16 cellular contexts compared by ENCODE assay signal in the genomic region with DNA sequence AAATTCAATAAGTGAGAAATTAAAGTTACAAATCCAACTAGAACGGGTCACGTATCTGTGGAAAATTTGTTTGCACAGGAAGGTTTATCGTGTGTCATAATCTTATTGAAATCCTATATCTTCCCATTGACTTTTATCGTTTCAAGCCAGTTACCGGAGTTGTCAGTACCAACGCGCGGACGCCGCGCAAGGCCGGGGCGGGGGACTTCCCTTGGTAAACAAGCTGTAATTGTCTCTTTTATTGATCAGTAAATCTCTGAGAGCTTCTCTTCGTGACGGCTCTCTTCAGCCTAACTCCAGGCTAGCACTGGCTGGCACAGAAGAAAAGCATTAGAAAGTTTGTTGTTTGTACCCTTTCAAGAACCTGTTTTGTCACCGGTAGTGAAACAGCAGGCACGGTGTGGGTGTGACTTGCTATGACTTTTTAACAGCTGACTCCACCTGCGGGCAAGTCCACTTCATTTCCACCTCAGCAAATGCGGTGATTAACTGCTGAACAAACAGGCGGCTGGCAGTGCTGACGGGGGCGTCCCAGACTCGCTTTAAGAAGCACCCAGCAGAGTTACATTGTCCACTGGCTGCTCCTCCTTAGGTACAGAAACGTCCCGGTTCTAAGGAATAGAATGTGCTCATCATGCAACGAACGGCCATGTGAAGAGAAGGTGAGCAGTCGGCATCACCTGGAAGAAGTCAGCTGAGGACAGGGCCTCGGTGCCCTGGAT.
DNase-seq lines count a peak whose midpoint lies in the region; ATAC-seq and TF ChIP-seq lines count a peak whose summit lies in the region.
"Had no signal": no experiment of that assay in that cellular context is flagged by ENCODE, and none has a peak within 500 bp of the region (broad histone marks: within the 10 kb centered on the region; RNA-seq: fewer than 3 reads in every experiment).

No MANE protein-coding gene starts in this region.

- intact Hi-C loops in activated CD4-positive, alpha-beta T cell treated with anti-CD3 and anti-CD28 coated beads for 36 hours (cut with DNase I, micrococcal nuclease): no loop called here

- no peak for ATAC-seq in activated CD4-positive, alpha-beta T cell treated with anti-CD3 and anti-CD28 coated beads for 36 hours

- H3K9me3 Mint-ChIP-seq in activated CD4-positive, alpha-beta T cell treated with anti-CD3 and anti-CD28 coated beads for 36 hours (ENCODE audit: low read depth): no peaks in the 10 kb centered on the region
- no peaks in the 10 kb centered on the region for H3K9me3 Mint-ChIP-seq in progenitor cell of endocrine pancreas (ENCODE audit: low read depth)
- H3K9me3 Mint-ChIP-seq: central memory CD8-positive, alpha-beta T cell had no signal

- DNase-seq in activated CD4-positive, alpha-beta T cell treated with anti-CD3 and anti-CD28 coated beads for 36 hours: peak; percentile 34
- no peak for DNase-seq in activated CD4-positive, alpha-beta T cell treated with anti-CD3 and anti-CD28 coated beads, Interleukin-2, amount 50 U/mL, for 1 hour
- DNase-seq in NCI-H146 treated with DMSO at 0.1 percent for 48 hours (lab: John Stamatoyannopoulos, UW; ENCODE audit: unreplicated experiment) (peak; percentile 72), islet precursor cell (peak; percentile 39), progenitor cell of endocrine pancreas (ENCODE audit: low spot score, unreplicated experiment) (no peak), MG63 (no peak), NCI-H187 treated with DMSO at 0.1 percent for 48 hours (lab: John Stamatoyannopoulos, UW) (no peak), AG08396 (ENCODE audit: low spot score) (no peak)
- DNase-seq: GM23248, KG1, NCI-H1930 had no signal

- peaks cover 25% of the 10 kb centered on the region for H3K4me1 Mint-ChIP-seq in activated CD4-positive, alpha-beta T cell treated with anti-CD3 and anti-CD28 coated beads for 36 hours
- H3K4me1 Mint-ChIP-seq in progenitor cell of endocrine pancreas (ENCODE audit: low read depth): peaks cover 16% of the 10 kb centered on the region

- no peaks in the 10 kb centered on the region for H3K27me3 Mint-ChIP-seq in activated CD4-positive, alpha-beta T cell treated with anti-CD3 and anti-CD28 coated beads for 36 hours
- H3K27me3 Mint-ChIP-seq in progenitor cell of endocrine pancreas: no peaks in the 10 kb centered on the region
- H3K27me3 Mint-ChIP-seq: activated naive CD8-positive, alpha-beta T cell; central memory CD8-positive, alpha-beta T cell had no signal

- CTCF ChIA-PET in activated CD4-positive, alpha-beta T cell treated with anti-CD3 and anti-CD28 coated beads for 36 hours (lab: Charles Lee): no interaction called here

- H3K9me3 ChIP-seq in MG63: no peaks in the 10 kb centered on the region
- H3K9me3 ChIP-seq: A549, Caco-2, SJSA1 had no signal

- peaks cover 1% of the 10 kb centered on the region for H3K36me3 Mint-ChIP-seq in activated CD4-positive, alpha-beta T cell treated with anti-CD3 and anti-CD28 coated beads for 36 hours (ENCODE audit: low read depth)
- H3K36me3 Mint-ChIP-seq in progenitor cell of endocrine pancreas (ENCODE audit: insufficient read depth): peaks cover 6% of the 10 kb centered on the region

- TF ChIP-seq CTCF in progenitor cell of endocrine pancreas (IDR thresholded peaks at IDR 0.05; ENCODE audit: unreplicated experiment): no peak

- no peak overlapping the region for H3K4me3 Mint-ChIP-seq in activated CD4-positive, alpha-beta T cell treated with anti-CD3 and anti-CD28 coated beads for 36 hours
- no peak overlapping the region for H3K4me3 Mint-ChIP-seq in progenitor cell of endocrine pancreas (ENCODE audit: low read depth)
- H3K4me3 Mint-ChIP-seq: activated naive CD8-positive, alpha-beta T cell; central memory CD8-positive, alpha-beta T cell had no signal

- H3K4me3 ChIP-seq in MG63: no peak overlapping the region
- H3K4me3 ChIP-seq: A549, GM23248, SJSA1 had no signal

- H3K36me3 ChIP-seq in MG63: no peaks in the 10 kb centered on the region
- H3K36me3 ChIP-seq: SJSA1 had no signal

- POLR2A ChIA-PET in activated CD4-positive, alpha-beta T cell treated with anti-CD3 and anti-CD28 coated beads for 36 hours (lab: Charles Lee): no interaction called here

- no peaks in the 10 kb centered on the region for H3K27me3 ChIP-seq in MG63
- H3K27me3 ChIP-seq: SJSA1 had no signal

- no peak overlapping the region for H3K27ac Mint-ChIP-seq in activated CD4-positive, alpha-beta T cell treated with anti-CD3 and anti-CD28 coated beads for 36 hours
- H3K27ac Mint-ChIP-seq in progenitor cell of endocrine pancreas: peak overlapping the region; percentile 15
- H3K27ac Mint-ChIP-seq: activated naive CD8-positive, alpha-beta T cell had no signal

Comparison
In these comparisons a context has a peak if more than half of its experiments do, and no peak if none do; other contexts are left out.
1. DNase-seq: peak in activated CD4-positive, alpha-beta T cell treated with anti-CD3 and anti-CD28 coated beads for 36 hours (single experiment), NCI-H146 treated with DMSO at 0.1 percent for 48 hours (single experiment) and islet precursor cell (single experiment); none in activated CD4-positive, alpha-beta T cell treated with anti-CD3 and anti-CD28 coated beads, Interleukin-2, amount 50 U/mL, for 1 hour (single experiment), progenitor cell of endocrine pancreas (single experiment), MG63 (single experiment), NCI-H187 treated with DMSO at 0.1 percent for 48 hours (single experiment) and AG08396 (single experiment).